In the genomic region with DNA sequence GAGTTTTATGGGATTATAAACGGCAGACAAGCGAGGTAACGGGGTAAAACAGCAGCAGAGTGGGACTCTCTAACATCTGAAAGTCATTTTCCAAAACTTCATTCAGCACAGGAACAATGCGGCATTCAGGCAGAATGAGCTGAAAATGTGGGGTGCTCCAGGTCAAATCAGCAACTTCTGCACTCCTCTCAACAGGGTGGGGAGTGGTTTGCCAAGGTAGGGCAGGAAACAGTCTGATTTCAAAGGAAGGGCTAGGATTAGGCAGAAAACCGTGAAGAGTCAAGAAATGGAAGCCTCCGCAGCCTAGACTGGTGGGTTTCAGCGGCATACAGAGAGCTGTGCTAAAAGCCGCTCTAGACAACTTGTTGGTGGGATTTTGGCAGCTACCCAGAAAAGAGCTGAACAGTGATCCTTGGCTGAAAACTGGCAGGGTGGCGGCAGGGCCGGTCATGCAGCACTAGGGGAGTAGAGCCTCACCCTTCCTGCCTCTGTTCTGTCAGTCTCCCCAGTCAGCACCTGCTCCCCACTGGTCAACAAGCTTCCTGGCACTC, we compare ENCODE assay signal across 8 cellular contexts.
DNase-seq lines count a peak whose midpoint lies in the region; ATAC-seq and TF ChIP-seq lines count a peak whose summit lies in the region.

No MANE protein-coding gene starts in this region.

- ATAC-seq in heart right ventricle (peak; percentile 34 to 76 (median 60)), GM19463 (IDR thresholded peaks at IDR 0.05; ENCODE audit: unreplicated experiment) (no peak), GM19467 (IDR thresholded peaks at IDR 0.05; ENCODE audit: unreplicated experiment) (no peak)

- peak overlapping the region in 6 of 10 donors; percentile 11 to 68 (median 42) for H3K27ac ChIP-seq in heart right ventricle

- H3K9me3 ChIP-seq in heart right ventricle: no peaks in the 10 kb centered on the region

- peak; percentile 8 for DNase-seq in EL
- peak; percentile 73 for DNase-seq in NCI-H526 treated with DMSO at 0.1 percent for 48 hours (lab: John Stamatoyannopoulos, UW)
- DNase-seq in activated naive CD4-positive, alpha-beta T cell treated with Interleukin-2 at 50 U/mL for 16 hours: peak; percentile 6
- DNase-seq in heart right ventricle: peak; percentile 35 to 53
- DNase-seq in putamen (ENCODE audit: low spot score): peak; percentile 32
- DNase-seq in OCI-M1 (lab: John Stamatoyannopoulos, UW): no peak

- TF ChIP-seq CTCF in heart right ventricle (IDR thresholded peaks at IDR 0.05): no peak

- H3K4me1 ChIP-seq in heart right ventricle: peaks cover 0 to 42% (median 22%) of the 10 kb centered on the region in 9 donors

- WGBS in heart right ventricle, 2 donors: 33 to 55% methylated on average over 10 of the region's 10 CpGs

- H3K27me3 ChIP-seq in heart right ventricle: no peaks in the 10 kb centered on the region

- intact Hi-C loops in heart right ventricle (cut with DNase I): loop anchor here (2.0 to 10.0 kb wide), 12 partner anchors 144 to 536 kb away; partner anchors contain the start of gene KLF12 (in 3 of the 10)

- H3K4me3 ChIP-seq in heart right ventricle: peak overlapping the region in 8 of 10 donors; percentile 7 to 50 (median 34)

- H3K36me3 ChIP-seq in heart right ventricle: no peaks in the 10 kb centered on the region

Comparison
In these comparisons a context has a peak if more than half of its experiments do, and no peak if none do; other contexts are left out.
1. ATAC-seq: peak in heart right ventricle (8 of 8); none in GM19463 (single experiment) and GM19467 (single experiment).